In the genomic region with DNA sequence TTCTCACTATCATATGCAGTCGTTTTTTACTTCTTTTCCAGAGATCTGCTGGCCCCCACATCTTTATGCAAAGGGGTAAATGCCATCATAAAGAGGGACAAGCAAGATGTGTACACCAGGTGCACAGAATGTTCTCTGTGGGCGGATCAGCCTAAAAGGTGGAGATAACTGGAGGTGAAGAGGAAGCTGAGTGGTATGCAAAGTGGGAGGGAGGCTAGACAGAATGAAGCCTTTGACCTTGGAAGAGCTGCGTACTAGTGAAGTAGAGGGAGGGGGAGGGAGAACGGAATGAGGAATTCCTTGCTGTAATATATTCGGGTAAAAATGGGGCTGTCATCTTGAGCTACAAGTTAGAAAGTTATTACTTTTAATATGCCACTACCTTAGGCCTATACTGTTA, we compare ENCODE assay signal across 15 cellular contexts.
A peak's percentile ranks its signal among the peaks of the same experiment; 100 is the strongest.
DNase-seq lines count a peak whose midpoint lies in the region; ATAC-seq and TF ChIP-seq lines count a peak whose summit lies in the region.
"Had no signal": no experiment of that assay in that cellular context is flagged by ENCODE, and none has a peak within 500 bp of the region (broad histone marks: within the 10 kb centered on the region; RNA-seq: fewer than 3 reads in every experiment).

No MANE protein-coding gene starts in this region.

- CTCF ChIA-PET in WTC11 (lab: Charles Lee), result interaction anchor here (0.6 to 2.0 kb wide), 16 partner anchors 10 to 976 kb away, joined by 3 to 16 read pairs (median 4); a partner anchor contains a TSS

- TF ChIP-seq CTCF in WTC11 (IDR thresholded peaks at IDR 0.05), result no peak
- TF ChIP-seq CTCF in gastroesophageal sphincter (IDR thresholded peaks at IDR 0.05), result no peak

- no peaks in the 10 kb centered on the region for H3K9me3 Mint-ChIP-seq in WTC11
- H3K9me3 Mint-ChIP-seq: activated T-helper 2 cell treated with anti-CD3 and anti-CD28 coated beads, Interferon-gamma antibody, Interleukin-2, Interleukin-4, amounts not matched to agents 10 μg/mL and 5 μg/mL and 100 μg/mL, durations not matched to agents 14 hours and 24 hours and 36 hours; CD8-positive, alpha-beta memory T cell; dendritic cell treated with granulocyte-macrophage colony-stimulating factor and Interleukin-4, amounts not matched to agents 40 ng/mL and 50 ng/mL, for 4 days; naive B cell had no signal

- peak; percentile 14 for ATAC-seq in HG02973 (IDR thresholded peaks at IDR 0.05; ENCODE audit: unreplicated experiment)
- ATAC-seq in WTC11, result no peak
- no peak for ATAC-seq in GM21737 (IDR thresholded peaks at IDR 0.05; ENCODE audit: unreplicated experiment)
- no peak for ATAC-seq in gastroesophageal sphincter

- H3K4me3 Mint-ChIP-seq in WTC11, result peak overlapping the region; percentile 53

- POLR2A ChIA-PET in WTC11 (lab: Charles Lee), result interaction anchor here (0.7 to 0.8 kb wide), 2 partner anchors 55 to 943 kb away, joined by 3 to 6 read pairs; no protein-coding TSS in a partner anchor

- H3K27ac ChIP-seq in BLaER1 (no peak overlapping the region), gastroesophageal sphincter (no peak overlapping the region)
- H3K27ac ChIP-seq: ascending aorta, VCaP had no signal

- no peak for TF ChIP-seq EP300 in gastroesophageal sphincter (IDR thresholded peaks at IDR 0.05)

- no peaks in the 10 kb centered on the region for H4K20me1 ChIP-seq in BLaER1

- H3K4me1 Mint-ChIP-seq in WTC11, result peaks cover 43% of the 10 kb centered on the region

- H3K9ac ChIP-seq in BLaER1, result no peak overlapping the region

- H3K27me3 ChIP-seq in BLaER1 (no peaks in the 10 kb centered on the region), gastroesophageal sphincter (no peaks in the 10 kb centered on the region)
- H3K27me3 ChIP-seq: ascending aorta, Peyer's patch had no signal

- H3K36me3 Mint-ChIP-seq in WTC11, result no peaks in the 10 kb centered on the region
- H3K36me3 Mint-ChIP-seq: CD8-positive, alpha-beta memory T cell; naive B cell had no signal

- no peak for TF ChIP-seq POLR2A in gastroesophageal sphincter (IDR thresholded peaks at IDR 0.05)

- H3K36me3 ChIP-seq in BLaER1, result no peaks in the 10 kb centered on the region
- no peaks in the 10 kb centered on the region for H3K36me3 ChIP-seq in gastroesophageal sphincter
- H3K36me3 ChIP-seq: ascending aorta, Peyer's patch had no signal

- H3K27me3 Mint-ChIP-seq in WTC11 (ENCODE audit: low read depth), result peaks cover 2% of the 10 kb centered on the region; the same call in 1 of the 2 replicates
- H3K27me3 Mint-ChIP-seq: dendritic cell treated with granulocyte-macrophage colony-stimulating factor and Interleukin-4, amounts not matched to agents 40 ng/mL and 50 ng/mL, for 4 days; naive B cell had no signal

- H3K27ac Mint-ChIP-seq in WTC11, result no peak overlapping the region
- H3K27ac Mint-ChIP-seq: activated T-helper 2 cell treated with anti-CD3 and anti-CD28 coated beads, Interferon-gamma antibody, Interleukin-2, Interleukin-4, amounts not matched to agents 10 μg/mL and 5 μg/mL and 100 μg/mL, durations not matched to agents 14 hours and 24 hours and 36 hours; CD8-positive, alpha-beta memory T cell; dendritic cell treated with granulocyte-macrophage colony-stimulating factor and Interleukin-4, amounts not matched to agents 40 ng/mL and 50 ng/mL, for 4 days had no signal

- WGBS in gastroesophageal sphincter (ENCODE audit: low coverage in 1 of 2), 2 donors, result 10 to 36% methylated on average over 3 to 5 of the region's 5 CpGs

- DNase-seq in WTC11 (ENCODE audit: low spot score) (no peak), medulla oblongata (ENCODE audit: extremely low spot score) (peak; percentile 15), HT-29 (ENCODE audit: low spot score) (no peak), NCI-H1417 treated with DMSO at 0.1 percent for 48 hours (lab: John Stamatoyannopoulos, UW) (no peak)

- H3K9me3 ChIP-seq in BLaER1 (no peaks in the 10 kb centered on the region), gastroesophageal sphincter (no peaks in the 10 kb centered on the region)
- H3K9me3 ChIP-seq: ascending aorta, Peyer's patch had no signal

- peaks cover 30% of the 10 kb centered on the region for H3K4me1 ChIP-seq in BLaER1
- peaks cover 0 to 15% (median 2%) of the 10 kb centered on the region in 3 donors for H3K4me1 ChIP-seq in gastroesophageal sphincter

- peak overlapping the region; percentile 88 for H3K4me2 ChIP-seq in BLaER1

- H3K4me3 ChIP-seq in BLaER1 (no peak overlapping the region), gastroesophageal sphincter (no peak overlapping the region)

TF ChIP-seq in WTC11, 78 proteins besides CTCF, POLR2A, EP300 and RAD21 (continues in another document):
- no peak for TF ChIP-seq GRHL2 (CRISPR knock-in tag; IDR thresholded peaks at IDR 0.05; ENCODE audit: insufficient replicate concordance, severe bottlenecking)
- TF ChIP-seq ELF4 (CRISPR knock-in tag; IDR thresholded peaks at IDR 0.05; ENCODE audit: low read depth), result no peak
- TF ChIP-seq HMGA2 (CRISPR knock-in tag; IDR thresholded peaks at IDR 0.05), result no peak
- TF ChIP-seq, protein P1, sequence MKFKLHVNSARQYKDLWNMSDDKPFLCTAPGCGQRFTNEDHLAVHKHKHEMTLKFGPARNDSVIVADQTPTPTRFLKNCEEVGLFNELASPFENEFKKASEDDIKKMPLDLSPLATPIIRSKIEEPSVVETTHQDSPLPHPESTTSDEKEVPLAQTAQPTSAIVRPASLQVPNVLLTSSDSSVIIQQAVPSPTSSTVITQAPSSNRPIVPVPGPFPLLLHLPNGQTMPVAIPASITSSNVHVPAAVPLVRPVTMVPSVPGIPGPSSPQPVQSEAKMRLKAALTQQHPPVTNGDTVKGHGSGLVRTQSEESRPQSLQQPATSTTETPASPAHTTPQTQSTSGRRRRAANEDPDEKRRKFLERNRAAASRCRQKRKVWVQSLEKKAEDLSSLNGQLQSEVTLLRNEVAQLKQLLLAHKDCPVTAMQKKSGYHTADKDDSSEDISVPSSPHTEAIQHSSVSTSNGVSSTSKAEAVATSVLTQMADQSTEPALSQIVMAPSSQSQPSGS (CRISPR knock-in tag; IDR thresholded peaks at IDR 0.05; ENCODE audit: borderline replicate concordance, low read depth), result no peak
- TF ChIP-seq, protein P2, sequence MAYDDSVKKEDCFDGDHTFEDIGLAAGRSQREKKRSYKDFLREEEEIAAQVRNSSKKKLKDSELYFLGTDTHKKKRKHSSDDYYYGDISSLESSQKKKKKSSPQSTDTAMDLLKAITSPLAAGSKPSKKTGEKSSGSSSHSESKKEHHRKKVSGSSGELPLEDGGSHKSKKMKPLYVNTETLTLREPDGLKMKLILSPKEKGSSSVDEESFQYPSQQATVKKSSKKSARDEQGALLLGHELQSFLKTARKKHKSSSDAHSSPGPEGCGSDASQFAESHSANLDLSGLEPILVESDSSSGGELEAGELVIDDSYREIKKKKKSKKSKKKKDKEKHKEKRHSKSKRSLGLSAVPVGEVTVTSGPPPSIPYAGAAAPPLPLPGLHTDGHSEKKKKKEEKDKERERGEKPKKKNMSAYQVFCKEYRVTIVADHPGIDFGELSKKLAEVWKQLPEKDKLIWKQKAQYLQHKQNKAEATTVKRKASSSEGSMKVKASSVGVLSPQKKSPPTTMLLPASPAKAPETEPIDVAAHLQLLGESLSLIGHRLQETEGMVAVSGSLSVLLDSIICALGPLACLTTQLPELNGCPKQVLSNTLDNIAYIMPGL (CRISPR knock-in tag; IDR thresholded peaks at IDR 0.05), result no peak
- no peak for TF ChIP-seq FOXP1 (CRISPR knock-in tag; IDR thresholded peaks at IDR 0.05; ENCODE audit: borderline replicate concordance)
- TF ChIP-seq, protein P3, sequence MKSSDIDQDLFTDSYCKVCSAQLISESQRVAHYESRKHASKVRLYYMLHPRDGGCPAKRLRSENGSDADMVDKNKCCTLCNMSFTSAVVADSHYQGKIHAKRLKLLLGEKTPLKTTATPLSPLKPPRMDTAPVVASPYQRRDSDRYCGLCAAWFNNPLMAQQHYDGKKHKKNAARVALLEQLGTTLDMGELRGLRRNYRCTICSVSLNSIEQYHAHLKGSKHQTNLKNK (CRISPR knock-in tag; IDR thresholded peaks at IDR 0.05), result no peak
- no peak for TF ChIP-seq FOXJ3 (CRISPR knock-in tag; IDR thresholded peaks at IDR 0.05; ENCODE audit: borderline replicate concordance)
- TF ChIP-seq, protein P4, sequence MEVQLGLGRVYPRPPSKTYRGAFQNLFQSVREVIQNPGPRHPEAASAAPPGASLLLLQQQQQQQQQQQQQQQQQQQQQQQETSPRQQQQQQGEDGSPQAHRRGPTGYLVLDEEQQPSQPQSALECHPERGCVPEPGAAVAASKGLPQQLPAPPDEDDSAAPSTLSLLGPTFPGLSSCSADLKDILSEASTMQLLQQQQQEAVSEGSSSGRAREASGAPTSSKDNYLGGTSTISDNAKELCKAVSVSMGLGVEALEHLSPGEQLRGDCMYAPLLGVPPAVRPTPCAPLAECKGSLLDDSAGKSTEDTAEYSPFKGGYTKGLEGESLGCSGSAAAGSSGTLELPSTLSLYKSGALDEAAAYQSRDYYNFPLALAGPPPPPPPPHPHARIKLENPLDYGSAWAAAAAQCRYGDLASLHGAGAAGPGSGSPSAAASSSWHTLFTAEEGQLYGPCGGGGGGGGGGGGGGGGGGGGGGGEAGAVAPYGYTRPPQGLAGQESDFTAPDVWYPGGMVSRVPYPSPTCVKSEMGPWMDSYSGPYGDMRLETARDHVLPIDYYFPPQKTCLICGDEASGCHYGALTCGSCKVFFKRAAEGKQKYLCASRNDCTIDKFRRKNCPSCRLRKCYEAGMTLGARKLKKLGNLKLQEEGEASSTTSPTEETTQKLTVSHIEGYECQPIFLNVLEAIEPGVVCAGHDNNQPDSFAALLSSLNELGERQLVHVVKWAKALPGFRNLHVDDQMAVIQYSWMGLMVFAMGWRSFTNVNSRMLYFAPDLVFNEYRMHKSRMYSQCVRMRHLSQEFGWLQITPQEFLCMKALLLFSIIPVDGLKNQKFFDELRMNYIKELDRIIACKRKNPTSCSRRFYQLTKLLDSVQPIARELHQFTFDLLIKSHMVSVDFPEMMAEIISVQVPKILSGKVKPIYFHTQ (CRISPR knock-in tag; IDR thresholded peaks at IDR 0.05), result no peak
- TF ChIP-seq, protein P5, sequence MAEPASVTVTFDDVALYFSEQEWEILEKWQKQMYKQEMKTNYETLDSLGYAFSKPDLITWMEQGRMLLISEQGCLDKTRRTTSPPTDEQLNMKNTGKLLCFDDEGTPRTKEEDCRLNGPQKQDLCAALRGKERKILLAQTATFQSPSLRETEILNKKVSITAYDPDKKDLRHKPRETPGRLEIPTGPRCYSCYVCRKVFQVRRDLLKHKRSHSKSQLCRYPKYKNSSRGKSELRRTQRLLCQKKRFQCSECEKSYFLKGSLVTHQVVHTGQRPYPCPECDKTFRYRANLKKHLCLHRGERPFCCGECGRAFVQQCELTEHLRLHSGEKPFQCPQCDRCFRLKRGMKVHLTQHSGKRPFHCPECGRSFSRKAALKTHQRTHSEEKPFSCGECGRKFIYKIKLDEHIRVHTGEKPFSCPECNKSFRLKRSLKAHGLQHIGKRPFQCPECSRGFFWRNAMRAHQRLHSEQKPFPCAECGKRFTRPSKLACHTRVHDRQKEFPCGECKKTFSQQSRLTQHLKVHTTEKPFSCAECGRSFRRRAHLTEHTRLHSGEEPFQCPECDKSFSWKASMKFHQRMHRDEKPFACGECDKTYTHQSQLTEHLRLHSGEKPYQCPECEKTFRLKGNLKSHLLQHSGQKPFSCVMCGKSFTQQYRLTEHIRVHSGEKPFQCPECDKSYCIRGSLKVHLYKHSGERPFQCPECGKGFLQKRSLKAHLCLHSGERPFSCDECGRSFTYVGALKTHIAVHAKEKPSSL (CRISPR knock-in tag; conservative IDR thresholded peaks at IDR 0.05), result no peak
